9 cellular contexts compared by ENCODE assay signal in the genomic region with DNA sequence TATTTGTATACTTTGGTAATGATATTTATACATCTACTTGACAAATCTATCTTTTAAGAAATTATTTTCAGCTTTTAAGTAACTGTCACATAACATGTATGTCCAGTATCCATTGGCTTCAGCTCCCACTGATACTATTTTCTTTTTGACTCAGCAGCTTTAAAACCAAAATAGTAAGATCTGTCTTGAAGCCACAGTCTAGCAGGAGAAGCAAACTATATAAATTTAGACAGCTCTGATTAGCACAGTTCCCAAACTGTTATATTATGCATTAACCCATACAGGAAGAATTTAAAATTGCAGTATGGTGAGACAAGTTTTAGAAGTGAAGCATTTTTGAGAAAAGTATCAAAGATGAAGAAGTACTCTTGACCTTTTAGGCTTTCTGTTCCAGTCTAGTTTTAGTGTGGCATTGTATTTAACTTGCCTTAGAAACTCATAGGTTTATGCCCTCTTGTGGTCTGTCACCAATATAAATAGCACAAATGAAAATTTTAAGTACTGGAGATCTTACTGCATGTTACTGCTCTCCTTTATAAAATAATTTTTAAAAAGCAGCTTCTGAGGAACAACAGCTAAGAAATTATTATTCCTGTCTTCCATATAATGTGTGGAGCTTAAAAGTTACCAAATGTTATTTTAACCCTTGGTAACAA. TPM values are rescaled to one million over a fixed set of nuclear protein-coding genes. Genes with fewer than 3 reads are reported as not detected.
A peak's percentile ranks its signal among the peaks of the same experiment; 100 is the strongest.
DNase-seq lines count a peak whose midpoint lies in the region; ATAC-seq, FAIRE-seq and TF ChIP-seq lines count a peak whose summit lies in the region.
"Had no signal": no experiment of that assay in that cellular context is flagged by ENCODE, and none has a peak within 500 bp of the region (broad histone marks: within the 10 kb centered on the region; RNA-seq: fewer than 3 reads in every experiment).

No MANE protein-coding gene starts in this region.

- TF ChIP-seq CTCF in D721Med (IDR thresholded peaks at IDR 0.05; ENCODE audit: insufficient read depth, missing control alignments) = peak; percentile 23

- no peak overlapping the region for H3K9ac ChIP-seq in mesenchymal stem cell (ENCODE audit: low read length)

- no peak overlapping the region for H3K27ac ChIP-seq in mesenchymal stem cell (ENCODE audit: low read length, poor library complexity, severe bottlenecking)

- no peak for DNase-seq in D721Med (ENCODE audit: insufficient read length, low spot score)
- peak; percentile 45 for DNase-seq in HCEC 1CT
- peak; percentile 33 for DNase-seq in mesenchymal stem cell
- DNase-seq in NCI-H510A (lab: John Stamatoyannopoulos, UW) = no peak
- no peak for DNase-seq in SHP77 treated with DMSO at 0.1 percent for 48 hours (lab: John Stamatoyannopoulos, UW)

- no peak overlapping the region for H4K91ac ChIP-seq in mesenchymal stem cell (ENCODE audit: low read length)

- H3K79me1 ChIP-seq in mesenchymal stem cell (replicated peaks; ENCODE audit: low read length, poor library complexity, severe bottlenecking) = peaks cover 4% of the 10 kb centered on the region

- no peaks in the 10 kb centered on the region for H3K9me3 ChIP-seq in mesenchymal stem cell (ENCODE audit: control insufficient read depth, low read length)

- FAIRE-seq in D721Med (lab: Jason Lieb, UNC) (no peak), TTC549 (lab: Jason Lieb, UNC) (peak; percentile 79)
- FAIRE-seq: colon had no signal

- H3K4me3 ChIP-seq in mesenchymal stem cell (ENCODE audit: insufficient read depth in 1 of 2, low read depth in 1 of 2, low read length in 2 of 2) = no peak overlapping the region

- no peak overlapping the region for H3K4ac ChIP-seq in mesenchymal stem cell (ENCODE audit: low read depth in 1 of 2, low read length in 2 of 2)

- ATAC-seq in HG03342 (IDR thresholded peaks at IDR 0.05; ENCODE audit: unreplicated experiment) (no peak), HG03457 (IDR thresholded peaks at IDR 0.05; ENCODE audit: unreplicated experiment) (no peak)

- H3K4me2 ChIP-seq in mesenchymal stem cell (ENCODE audit: low read length, poor library complexity, severe bottlenecking) = no peak overlapping the region

- H3K4me1 ChIP-seq in mesenchymal stem cell (ENCODE audit: control insufficient read depth, insufficient read depth, low read depth, low read length) = peaks cover 3% of the 10 kb centered on the region

- no peak overlapping the region for H2BK15ac ChIP-seq in mesenchymal stem cell (ENCODE audit: low read depth, poor library complexity, severe bottlenecking)

- no peak overlapping the region for H2BK12ac ChIP-seq in mesenchymal stem cell (ENCODE audit: low read length in 2 of 2)

- H3K18ac ChIP-seq in mesenchymal stem cell (ENCODE audit: low read depth in 1 of 2, low read length in 2 of 2) = no peak overlapping the region

- no peaks in the 10 kb centered on the region for H3K27me3 ChIP-seq in mesenchymal stem cell (ENCODE audit: control insufficient read depth in 1 of 2, insufficient read depth in 1 of 2, low read length in 2 of 2)

- no peak overlapping the region for H2BK5ac ChIP-seq in mesenchymal stem cell (ENCODE audit: low read depth, low read length, poor library complexity, severe bottlenecking)

- no peak overlapping the region for H3K23ac ChIP-seq in mesenchymal stem cell (ENCODE audit: low read length in 2 of 2)

- no peak overlapping the region for H3K14ac ChIP-seq in mesenchymal stem cell (ENCODE audit: low read length in 2 of 2)

- H3K36me3 ChIP-seq in mesenchymal stem cell (ENCODE audit: control insufficient read depth in 1 of 2, insufficient read depth in 2 of 2, low read depth in 1 of 2, low read length in 2 of 2) = no peaks in the 10 kb centered on the region

- H2AK5ac ChIP-seq in mesenchymal stem cell (ENCODE audit: low read length, severe bottlenecking) = no peak overlapping the region

- H2BK120ac ChIP-seq in mesenchymal stem cell (ENCODE audit: low read depth, low read length) = no peak overlapping the region

- no peak overlapping the region for H4K8ac ChIP-seq in mesenchymal stem cell (ENCODE audit: low read length)

- H2AFZ ChIP-seq in mesenchymal stem cell (ENCODE audit: low read depth, low read length) = no peak overlapping the region

RNA-seq across cellular contexts. Expression of a gene that starts 24.7 kb away (rescaled TPM):
- polyA plus RNA-seq in mesenchymal stem cell (2013, experiment 1 of 2) = 37.1 TPM
- 37.5 TPM for polyA plus RNA-seq in mesenchymal stem cell (2013, experiment 2 of 2)

Comparison
In these comparisons a context has a peak if more than half of its experiments do, and no peak if none do; other contexts are left out.
1. DNase-seq: peak in HCEC 1CT (single experiment) and mesenchymal stem cell (single experiment); none in D721Med (single experiment), NCI-H510A (single experiment) and SHP77 treated with DMSO at 0.1 percent for 48 hours (single experiment).